Comparison of ENCODE assay signal across 14 cellular contexts in the genomic region with DNA sequence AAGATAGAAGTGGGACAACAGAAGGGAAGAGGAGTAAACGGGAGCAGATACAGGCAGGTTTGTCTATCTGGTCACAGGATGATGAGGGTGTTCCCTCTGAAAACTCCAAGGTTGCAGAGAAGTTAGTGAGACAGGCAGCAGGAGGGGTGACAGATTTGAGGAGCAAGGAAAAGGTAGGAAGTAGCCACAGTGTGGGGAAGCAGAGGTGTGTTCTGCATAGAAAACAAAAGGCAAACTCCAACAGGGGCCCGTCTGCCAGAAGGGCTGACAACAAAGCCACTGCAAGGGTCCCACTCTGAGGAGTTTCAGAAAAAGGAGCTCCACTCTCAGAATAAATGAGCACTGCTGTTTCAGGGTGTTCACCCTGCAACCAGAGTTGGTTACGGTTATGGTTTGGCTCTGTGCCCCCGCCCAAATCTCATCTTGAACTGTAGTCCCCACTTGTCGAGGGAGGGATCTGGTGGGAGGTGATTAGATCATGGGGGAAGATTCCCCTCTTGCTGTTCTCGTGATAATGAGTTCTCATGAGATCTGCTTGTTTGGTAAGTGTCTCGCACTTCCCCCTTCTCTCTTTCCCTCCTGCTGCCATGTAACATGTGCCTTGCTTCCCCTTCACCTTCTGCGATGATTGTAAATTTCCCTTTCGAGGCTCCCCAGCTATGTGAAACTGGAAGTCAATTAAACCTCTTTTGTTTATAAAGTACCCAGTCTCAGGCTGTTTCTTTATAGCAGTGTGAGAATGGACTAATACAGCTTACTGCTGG. TPM values are rescaled to one million over a fixed set of nuclear protein-coding genes. Genes with fewer than 3 reads are reported as not detected.
DNase-seq lines count a peak whose midpoint lies in the region; ATAC-seq and TF ChIP-seq lines count a peak whose summit lies in the region.
"Had no signal": no experiment of that assay in that cellular context is flagged by ENCODE, and none has a peak within 500 bp of the region (broad histone marks: within the 10 kb centered on the region; RNA-seq: fewer than 3 reads in every experiment).

No MANE protein-coding gene starts in this region.

- H3K27me3 ChIP-seq in H7 (ENCODE audit: control insufficient read depth, insufficient read depth, low read length) (no peaks in the 10 kb centered on the region), esophagus squamous epithelium (no peaks in the 10 kb centered on the region)

- no peaks in the 10 kb centered on the region for H3K9me3 ChIP-seq in esophagus squamous epithelium

- no peak for TF ChIP-seq POLR2A in esophagus squamous epithelium (IDR thresholded peaks at IDR 0.05)

- peaks cover 0 to 6% (median 0%) of the 10 kb centered on the region in 3 donors for H3K4me1 ChIP-seq in esophagus squamous epithelium

- WGBS in esophagus squamous epithelium, 2 donors: 52 to 55% methylated on average over 8 to 9 of the region's 9 CpGs

- no peaks in the 10 kb centered on the region for H3K36me3 ChIP-seq in H7 (replicated peaks; ENCODE audit: control insufficient read depth, insufficient read depth, low read length)
- no peaks in the 10 kb centered on the region for H3K36me3 ChIP-seq in esophagus squamous epithelium

- DNase-seq in GF-D8 (lab: John Stamatoyannopoulos, UW) (peak; percentile 27), H7 (peak; percentile 30), NCI-H69 (lab: John Stamatoyannopoulos, UW) (peak; percentile 63), esophagus squamous epithelium (lab: John Stamatoyannopoulos, UW) (no peak), left colon (no peak), foreskin melanocyte (no peak)
- DNase-seq: activated CD4-positive, alpha-beta memory T cell treated with anti-CD3 and anti-CD28 coated beads for 36 hours; activated gamma-delta T cell; mesenchymal stem cell; NCI-H187; posterior cingulate gyrus; stimulated activated CD4-positive, alpha-beta T cell treated with anti-CD3 and anti-CD28 coated beads, Interleukin-1b, Interleukin-23, amount 100 ng/mL, for 48 hours had no signal

- H3K27ac ChIP-seq in esophagus squamous epithelium: peak overlapping the region in 3 of 4 donors; percentile 33 to 68 (median 36)

- H3K4me3 ChIP-seq in H7 (ENCODE audit: insufficient read depth, low read depth, low read length): no peak overlapping the region
- no peak overlapping the region for H3K4me3 ChIP-seq in esophagus squamous epithelium

- ATAC-seq in HG03520 (IDR thresholded peaks at IDR 0.05; ENCODE audit: unreplicated experiment) (no peak), left colon (no peak), HG02678 (IDR thresholded peaks at IDR 0.05; ENCODE audit: unreplicated experiment) (no peak)

- TF ChIP-seq CTCF in esophagus squamous epithelium (IDR thresholded peaks at IDR 0.05): no peak

- intact Hi-C loops in esophagus squamous epithelium (cut with DNase I) (no loop called here), left colon (cut with DNase I, micrococcal nuclease) (no loop called here)

RNA-seq across cellular contexts. Expression of a gene that starts 32.1 kb away (rescaled TPM):
- 0.59 and 0.81 TPM in 2 replicates for total RNA-seq in H7 (2014; rRNA removed; shearing (Covaris generic))
- total RNA-seq in esophagus squamous epithelium (1 to 10 TPM in 3 of 4 donors, under 1 TPM in 1; 0.88 to 7.8 (median 2.9) TPM), left colon (10 to 100 TPM in 1 of 2 donors, 1 to 10 TPM in 1; 9.7 to 13.0 TPM)
- total RNA-seq: activated CD4-positive, alpha-beta memory T cell treated with anti-CD3 and anti-CD28 coated beads for 36 hours had no signal

Comparison
In these comparisons a context has a peak if more than half of its experiments do, and no peak if none do; other contexts are left out.
1. DNase-seq: peak in GF-D8 (single experiment), H7 (single experiment) and NCI-H69 (single experiment); none in esophagus squamous epithelium (single experiment), left colon (0 of 2) and foreskin melanocyte (single experiment).